16 cellular contexts compared by ENCODE assay signal in genomic region chr7:55242613-55243012, GRCh38.
"Had no signal": no experiment of that assay in that cellular context is flagged by ENCODE, and none has a peak within 500 bp of the region (broad histone marks: within the 10 kb centered on the region; RNA-seq: fewer than 3 reads in every experiment).

No MANE protein-coding gene starts in this region.

- H3K36me3 ChIP-seq: esophagus squamous epithelium, gastrocnemius medialis, prostate gland, right lobe of liver, suprapubic skin had no signal

- DNase-seq: activated CD4-positive, alpha-beta T cell treated with anti-CD3 and anti-CD28 coated beads, Interleukin-2, amount 50 U/mL, for 48 hours; activated CD8-positive, alpha-beta memory T cell treated with anti-CD3 and anti-CD28 coated beads, Interleukin-2, amount 10 ng/mL, durations not matched to agents 7 days and 5 days; activated naive CD4-positive, alpha-beta T cell treated with anti-CD3 and anti-CD28 coated beads, Interleukin-2, amount 50 U/mL, for 16 hours; activated T-cell treated with anti-CD3 and anti-CD28 coated beads, Interleukin-2, amount 50 U/mL, for 1 hour; esophagus squamous epithelium; gastrocnemius medialis; islet precursor cell; midbrain; right lobe of liver; T-helper 1 cell; trophoblast cell had no signal

- H3K27ac ChIP-seq: coronary artery, esophagus squamous epithelium, gastrocnemius medialis, prostate gland, right lobe of liver, suprapubic skin, VCaP had no signal

- H3K4me3 ChIP-seq: coronary artery, esophagus squamous epithelium, gastrocnemius medialis, lung, prostate gland, right lobe of liver, suprapubic skin had no signal

- H3K27me3 ChIP-seq: gastrocnemius medialis, right lobe of liver had no signal

- H3K4me1 ChIP-seq: gastrocnemius medialis, prostate gland, right lobe of liver had no signal

- H3K9me3 ChIP-seq: esophagus squamous epithelium, gastrocnemius medialis, prostate gland, right lobe of liver, suprapubic skin had no signal

- ATAC-seq: activated CD8-positive, alpha-beta memory T cell treated with anti-CD3 and anti-CD28 coated beads, Interleukin-2, amount 10 ng/mL, durations not matched to agents 7 days and 5 days; gastrocnemius medialis had no signal
